In the genomic region with DNA sequence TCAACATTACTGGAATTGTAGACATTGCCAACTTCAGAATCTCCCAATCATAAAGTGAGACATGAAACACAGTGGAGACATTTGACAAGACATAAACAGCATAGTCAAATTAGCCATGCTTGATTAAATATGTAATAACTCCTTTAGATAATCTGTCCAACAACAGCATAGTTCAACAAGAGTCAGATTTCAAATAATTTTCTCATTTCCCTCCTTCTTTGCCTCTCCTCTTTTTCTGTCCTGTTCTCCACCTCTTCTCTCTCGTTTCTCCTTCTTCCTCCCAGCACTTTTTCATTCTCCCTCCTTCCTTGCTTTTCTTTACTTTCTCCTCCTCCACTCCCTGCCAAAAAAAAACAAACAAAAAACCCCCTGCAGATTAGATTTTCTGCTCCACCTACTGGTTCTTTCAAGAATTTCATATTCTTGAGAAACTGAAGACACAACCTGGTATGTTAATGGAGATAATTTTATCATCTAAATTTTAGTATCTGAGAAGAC, we compare ENCODE assay signal across 9 cellular contexts. TPM values are rescaled to one million over a fixed set of nuclear protein-coding genes. Genes with fewer than 3 reads are reported as not detected.
A peak's percentile ranks its signal among the peaks of the same experiment; 100 is the strongest.
DNase-seq lines count a peak whose midpoint lies in the region; ATAC-seq, FAIRE-seq and TF ChIP-seq lines count a peak whose summit lies in the region.
"Had no signal": no experiment of that assay in that cellular context is flagged by ENCODE, and none has a peak within 500 bp of the region (broad histone marks: within the 10 kb centered on the region; RNA-seq: fewer than 3 reads in every experiment).

No MANE protein-coding gene starts in this region.

- H2AFZ ChIP-seq in endothelial cell of umbilical vein (ENCODE audit: low read depth, low read length) = no peak overlapping the region

- 3% methylated on average over 1 of the region's 1 CpG for WGBS in A549 (ENCODE audit: missing lambda C conversion rate)

- H3K9me3 ChIP-seq in A549 (no peaks in the 10 kb centered on the region), endothelial cell of umbilical vein (replicated peaks; ENCODE audit: control insufficient read depth, insufficient read depth, low read length) (no peaks in the 10 kb centered on the region), upper lobe of right lung (no peaks in the 10 kb centered on the region)

- POLR2A ChIA-PET in A549 (lab: Yijun Ruan, JAX) = no interaction called here
- POLR2A ChIA-PET in endothelial cell of umbilical vein (lab: Charles Lee) = no interaction called here

- H3K4me3 ChIP-seq in A549 (no peak overlapping the region), endothelial cell of umbilical vein (replicated peaks in 1 of 3; ENCODE audit: insufficient read depth in 1 of 3, low read depth in 1 of 3, low read length in 3 of 3) (no peak overlapping the region), upper lobe of right lung (no peak overlapping the region)
- H3K4me3 ChIP-seq: lung had no signal

- no peaks in the 10 kb centered on the region for H3K9me1 ChIP-seq in endothelial cell of umbilical vein (replicated peaks; ENCODE audit: control insufficient read depth, extremely low read depth, insufficient read depth, low read length)

- intact Hi-C loops in endothelial cell of umbilical vein (cut with micrococcal nuclease) (loop anchor here (1.0 to 5.0 kb wide), 3 partner anchors 51 to 534 kb away; partner anchors contain the start of gene CLDND1), upper lobe of right lung (cut with DNase I) (no loop called here)

- H3K27me3 ChIP-seq in endothelial cell of umbilical vein (ENCODE audit: control insufficient read depth in 2 of 2, insufficient read depth in 2 of 2, low read length in 2 of 2) = no peaks in the 10 kb centered on the region
- H3K27me3 ChIP-seq in upper lobe of right lung = no peaks in the 10 kb centered on the region

- H3K4me2 ChIP-seq in A549 = no peak overlapping the region
- H3K4me2 ChIP-seq in endothelial cell of umbilical vein (ENCODE audit: insufficient read depth, low read length) = no peak overlapping the region

- no peak for TF ChIP-seq EP300 in A549 (IDR thresholded peaks at IDR 0.05)

- H4K20me1 ChIP-seq in endothelial cell of umbilical vein (replicated peaks; ENCODE audit: control insufficient read depth, extremely low read depth, insufficient read depth, low read length) = no peaks in the 10 kb centered on the region

- TF ChIP-seq CTCF in A549 (IDR thresholded peaks at IDR 0.05) = peak; percentile 56
- TF ChIP-seq CTCF in GM10266 (IDR thresholded peaks at IDR 0.05; ENCODE audit: control insufficient read depth, insufficient read depth, low read depth, missing control alignments) = peak; percentile 46
- TF ChIP-seq CTCF in endothelial cell of umbilical vein (IDR thresholded peaks at IDR 0.05; ENCODE audit: extremely low read depth in 1 of 2, insufficient read depth in 1 of 2, low read depth in 1 of 2, low read length in 2 of 2) = peak in 1 of 2 donors; percentile 27
- TF ChIP-seq CTCF in upper lobe of right lung (IDR thresholded peaks at IDR 0.05) = peak; percentile 33

- no peak for TF ChIP-seq POLR2A in A549 (IDR thresholded peaks at IDR 0.05; ENCODE audit: low read length)
- no peak for TF ChIP-seq POLR2A in endothelial cell of umbilical vein (IDR thresholded peaks at IDR 0.05; ENCODE audit: low read depth, low read length)

- H3K4me1 ChIP-seq in A549 = no peaks in the 10 kb centered on the region
- peaks cover 3% of the 10 kb centered on the region for H3K4me1 ChIP-seq in endothelial cell of umbilical vein (ENCODE audit: control insufficient read depth, extremely low read depth, insufficient read depth, low read length)
- H3K4me1 ChIP-seq in upper lobe of right lung = no peaks in the 10 kb centered on the region

- BruUV-seq in endothelial cell of umbilical vein (replicated peaks; lab: Mats Ljungman, UMichigan) = no TSS peak

- H3K36me3 ChIP-seq in endothelial cell of umbilical vein (ENCODE audit: control insufficient read depth in 2 of 2, extremely low read depth in 1 of 2, insufficient read depth in 2 of 2, low read length in 2 of 2) = no peaks in the 10 kb centered on the region
- H3K36me3 ChIP-seq in upper lobe of right lung = no peaks in the 10 kb centered on the region

- no peak overlapping the region for H3K9ac ChIP-seq in endothelial cell of umbilical vein (replicated peaks; ENCODE audit: extremely low read depth, insufficient read depth, low read length)

- ATAC-seq in A549 (peak; percentile 59; a peak in 4 of 6 replicates), HG02610 (IDR thresholded peaks at IDR 0.05; ENCODE audit: unreplicated experiment) (peak; percentile 66), upper lobe of right lung (no peak)

- peak; percentile 7 for FAIRE-seq in A549 (lab: Jason Lieb, UNC)
- FAIRE-seq in endothelial cell of umbilical vein (lab: Jason Lieb, UNC) = peak; percentile 77

- peak; percentile 50 to 57; a peak in 4 of 5 replicates for TF ChIP-seq RAD21 in A549 (conservative IDR thresholded peaks at IDR 0.05 in 1 of 2, IDR thresholded peaks at IDR 0.05 in 1 of 2)

- no peaks in the 10 kb centered on the region for H3K79me2 ChIP-seq in endothelial cell of umbilical vein (ENCODE audit: control insufficient read depth, insufficient read depth, low read length)

- DNase-seq in A549 (ENCODE audit: low read depth in 1 of 2, low spot score in 1 of 2) = peak in 1 of 2 experiments; percentile 21
- DNase-seq in GM10266 (ENCODE audit: extremely low spot score) = no peak
- DNase-seq in OCI-M1 (lab: John Stamatoyannopoulos, UW) = peak; percentile 78
- DNase-seq in endothelial cell of umbilical vein (ENCODE audit: low read depth, low spot score) = peak; percentile 57
- no peak for DNase-seq in upper lobe of right lung
- no peak for DNase-seq in epidermal melanocyte (ENCODE audit: insufficient read length, low spot score)
- no peak for DNase-seq in HK-2 (ENCODE audit: unreplicated experiment)

- CTCF ChIA-PET in A549 (lab: Yijun Ruan, JAX) = interaction anchor here (0.8 to 1.4 kb wide), 7 partner anchors 11 to 535 kb away, joined by 3 to 5 read pairs (median 4); no protein-coding TSS in a partner anchor
- CTCF ChIA-PET in endothelial cell of umbilical vein (lab: Charles Lee) = interaction anchor here (1.2 to 1.8 kb wide), 4 partner anchors 9 to 533 kb away, joined by 4 to 7 read pairs (median 6); partner anchors contain the start of gene CLDND1

- dilution Hi-C loops in endothelial cell of umbilical vein (cut with MboI; ENCODE audit: extremely low pct_ligation_motif_present, low sequenced_read_pairs) = no loop called here

- no peak overlapping the region for H3K27ac ChIP-seq in A549
- no peak overlapping the region for H3K27ac ChIP-seq in endothelial cell of umbilical vein (ENCODE audit: insufficient read depth, low read depth, low read length)
- no peak overlapping the region for H3K27ac ChIP-seq in upper lobe of right lung

TF ChIP-seq in A549, 52 proteins besides CTCF, POLR2A, EP300 and RAD21 (continues in another document):
- TF ChIP-seq SMC3 (IDR thresholded peaks at IDR 0.05) = peak; percentile 49

RNA-seq across cellular contexts. Expression of gene CPOX, which starts 20.1 kb away (rescaled TPM):
- polyA plus RNA-seq in A549 (2011; rRNA removed) = 28.0 and 30.3 TPM in 2 replicates
- polyA plus RNA-seq in A549 (2012; cell fraction: cytosol; rRNA removed) = 19.1 and 22.4 TPM in 2 replicates
- polyA plus RNA-seq in A549 (2012; cell fraction: nucleus; rRNA removed) = 25.7 and 29.2 TPM in 2 replicates
- polyA plus RNA-seq in A549 (2017; fragmentation: RNase III; extraction: RNeasy Plus Mini Kit Qiagen cat#74134 plus additional on column Dnase treatment) = 20.8 to 25.7 TPM (median 22.1 TPM) in 3 replicates
- polyA minus RNA-seq in A549 (2011; rRNA and poly(A)+ RNA removed) = 9.8 and 15.9 TPM in 2 replicates
- total RNA-seq in endothelial cell of umbilical vein = 19.9 and 24.5 TPM in 2 replicates
- 11.3 and 12.3 TPM in 2 replicates for polyA plus RNA-seq in endothelial cell of umbilical vein
- 12.1 and 13.4 TPM in 2 replicates for polyA plus RNA-seq in endothelial cell of umbilical vein (2011; cell fraction: cytosol; rRNA removed)
- 29.1 and 35.6 TPM in 2 replicates for polyA plus RNA-seq in endothelial cell of umbilical vein (2011; cell fraction: nucleus; rRNA removed)
- polyA plus RNA-seq in endothelial cell of umbilical vein (2012) = 20.2 and 20.8 TPM in 2 replicates
- polyA minus RNA-seq in endothelial cell of umbilical vein = 18.8 and 25.9 TPM in 2 replicates
- polyA minus RNA-seq in endothelial cell of umbilical vein (2011; cell fraction: cytosol; rRNA and poly(A)+ RNA removed) = 5.5 TPM
- 9.2 and 10.3 TPM in 2 replicates for polyA minus RNA-seq in endothelial cell of umbilical vein (2011; cell fraction: nucleus; rRNA and poly(A)+ RNA removed)
- total RNA-seq in upper lobe of right lung = 15.8 TPM

RNA-seq across cellular contexts. Expression of gene GPR15, which starts 41.5 kb away (rescaled TPM):
- polyA plus RNA-seq in A549 (2011; rRNA removed) = not detected in 2 replicates
- not detected in 2 replicates for polyA plus RNA-seq in A549 (2012; cell fraction: cytosol; rRNA removed)
- polyA plus RNA-seq in A549 (2012; cell fraction: nucleus; rRNA removed) = not detected in 2 replicates
- not detected in 3 replicates for polyA plus RNA-seq in A549 (2017; fragmentation: RNase III; extraction: RNeasy Plus Mini Kit Qiagen cat#74134 plus additional on column Dnase treatment)
- polyA minus RNA-seq in A549 (2011; rRNA and poly(A)+ RNA removed) = not detected in 2 replicates
- not detected in 2 replicates for total RNA-seq in endothelial cell of umbilical vein
- polyA plus RNA-seq in endothelial cell of umbilical vein = not detected in 2 replicates
- not detected in 2 replicates for polyA plus RNA-seq in endothelial cell of umbilical vein (2011; cell fraction: cytosol; rRNA removed)
- polyA plus RNA-seq in endothelial cell of umbilical vein (2011; cell fraction: nucleus; rRNA removed) = not detected in 2 replicates
- polyA plus RNA-seq in endothelial cell of umbilical vein (2012) = not detected in 2 replicates
- not detected in 2 replicates for polyA minus RNA-seq in endothelial cell of umbilical vein
- not detected for polyA minus RNA-seq in endothelial cell of umbilical vein (2011; cell fraction: cytosol; rRNA and poly(A)+ RNA removed)
- not detected in 2 replicates for polyA minus RNA-seq in endothelial cell of umbilical vein (2011; cell fraction: nucleus; rRNA and poly(A)+ RNA removed)
- total RNA-seq in upper lobe of right lung = 2.5 TPM

RNA-seq across cellular contexts. Expression of gene CLDND1, which starts 50.6 kb away (rescaled TPM):
- 150 TPM in 2 replicates for polyA plus RNA-seq in A549 (2011; rRNA removed)
- 52.7 and 60.5 TPM in 2 replicates for polyA plus RNA-seq in A549 (2012; cell fraction: cytosol; rRNA removed)
- 34.2 and 70.8 TPM in 2 replicates for polyA plus RNA-seq in A549 (2012; cell fraction: nucleus; rRNA removed)
- 45.2 to 50.5 TPM (median 49.0 TPM) in 3 replicates for polyA plus RNA-seq in A549 (2017; fragmentation: RNase III; extraction: RNeasy Plus Mini Kit Qiagen cat#74134 plus additional on column Dnase treatment)
- polyA minus RNA-seq in A549 (2011; rRNA and poly(A)+ RNA removed) = 91.7 and 96.3 TPM in 2 replicates
- total RNA-seq in endothelial cell of umbilical vein = 93.1 and 101 TPM in 2 replicates
- 200 and 214 TPM in 2 replicates for polyA plus RNA-seq in endothelial cell of umbilical vein
- polyA plus RNA-seq in endothelial cell of umbilical vein (2011; cell fraction: cytosol; rRNA removed) = 118 and 122 TPM in 2 replicates
- polyA plus RNA-seq in endothelial cell of umbilical vein (2011; cell fraction: nucleus; rRNA removed) = 206 and 274 TPM in 2 replicates
- 58.7 and 95.4 TPM in 2 replicates for polyA plus RNA-seq in endothelial cell of umbilical vein (2012)
- 229 and 249 TPM in 2 replicates for polyA minus RNA-seq in endothelial cell of umbilical vein
- 34.8 TPM for polyA minus RNA-seq in endothelial cell of umbilical vein (2011; cell fraction: cytosol; rRNA and poly(A)+ RNA removed)
- polyA minus RNA-seq in endothelial cell of umbilical vein (2011; cell fraction: nucleus; rRNA and poly(A)+ RNA removed) = 114 and 169 TPM in 2 replicates
- total RNA-seq in upper lobe of right lung = 90.9 TPM

Comparison
In these comparisons a context has a peak if more than half of its experiments do, and no peak if none do; other contexts are left out.
1. DNase-seq: peak in OCI-M1 (single experiment) and endothelial cell of umbilical vein (single experiment); none in GM10266 (single experiment), upper lobe of right lung (single experiment), epidermal melanocyte (single experiment) and HK-2 (single experiment).